In genomic region chr7:102284399-102284798, GRCh38 we compare ENCODE assay signal across 14 cellular contexts. TPM values are rescaled to one million over a fixed set of nuclear protein-coding genes. Genes with fewer than 3 reads are reported as not detected.
DNase-seq lines count a peak whose midpoint lies in the region; ATAC-seq, FAIRE-seq and TF ChIP-seq lines count a peak whose summit lies in the region.
"Had no signal": no experiment of that assay in that cellular context is flagged by ENCODE, and none has a peak within 500 bp of the region (broad histone marks: within the 10 kb centered on the region; RNA-seq: fewer than 3 reads in every experiment).

No MANE protein-coding gene starts in this region.

- no peak for TF ChIP-seq RAD21 in K562 (CRISPR knock-in tag; conservative IDR thresholded peaks at IDR 0.05 in 1 of 2, IDR thresholded peaks at IDR 0.05 in 1 of 2)

- DNase-seq in activated CD4-positive, alpha-beta T cell treated with anti-CD3 and anti-CD28 coated beads for 36 hours = peak; percentile 49
- DNase-seq in activated CD4-positive, alpha-beta T cell treated with anti-CD3 and anti-CD28 coated beads for 48 hours = no peak
- DNase-seq in RKO (ENCODE audit: low spot score) (peak; percentile 63), K562 (ENCODE audit: extremely low read depth in 1 of 4, low spot score in 3 of 4) (no peak), D721Med (ENCODE audit: insufficient read length, low spot score) (no peak), UCSD-AML1 (lab: John Stamatoyannopoulos, UW; ENCODE audit: unreplicated experiment) (no peak), NCI-H2196 (lab: John Stamatoyannopoulos, UW; ENCODE audit: unreplicated experiment) (no peak)
- no peak for DNase-seq in stimulated activated effector memory CD8-positive, alpha-beta T cell treated with anti-CD3 and anti-CD28 coated beads, Interleukin-12 subunit alpha, Interleukin-12 subunit beta, amount 100 ng/mL, for 72 hours (ENCODE audit: low spot score in 2 of 2)
- DNase-seq: HFFc6; NCI-H2081 treated with DMSO at 0.1 percent for 48 hours; stimulated activated CD4-positive, alpha-beta T cell treated with anti-CD3 and anti-CD28 coated beads, Interleukin-4, amount 100 ng/mL, for 1 hour; T1000 had no signal

- H3K27me3 ChIP-seq in K562 (ENCODE audit: control insufficient read depth in 2 of 2, insufficient read depth in 2 of 2, low read length in 2 of 2) = peaks cover 20 to 42% of the 10 kb centered on the region in 2 experiments; a peak in 4 of 5 replicates
- H3K27me3 ChIP-seq: esophagus muscularis mucosa had no signal

- peaks cover 10 to 63% of the 10 kb centered on the region in 2 experiments; a peak in 4 of 5 replicates for H3K4me1 ChIP-seq in K562 (replicated peaks in 1 of 2; ENCODE audit: control insufficient read depth in 2 of 2, insufficient read depth in 2 of 2, low read length in 2 of 2)

- POLR2A ChIA-PET in activated CD4-positive, alpha-beta T cell treated with anti-CD3 and anti-CD28 coated beads for 36 hours (lab: Charles Lee) = no interaction called here
- POLR2A ChIA-PET in K562 (lab: Yijun Ruan, JAX) = interaction anchor here (1.0 kb wide), 1 partner anchor 10 kb away, joined by 4 read pairs; no protein-coding TSS in a partner anchor

- no peaks in the 10 kb centered on the region for H3K79me2 ChIP-seq in K562 (ENCODE audit: control insufficient read depth, insufficient read depth, low read length)

- H3K4me3 ChIP-seq in K562 = no peak overlapping the region

- no peaks in the 10 kb centered on the region for H3K9me3 Mint-ChIP-seq in activated CD4-positive, alpha-beta T cell treated with anti-CD3 and anti-CD28 coated beads for 36 hours (ENCODE audit: low read depth)
- no peaks in the 10 kb centered on the region for H3K9me3 Mint-ChIP-seq in stimulated activated effector memory CD8-positive, alpha-beta T cell treated with anti-CD3 and anti-CD28 coated beads, Interleukin-12 subunit alpha, Interleukin-12 subunit beta, amount 100 ng/mL, for 72 hours
- H3K9me3 Mint-ChIP-seq: HFFc6 had no signal

- CTCF ChIA-PET in activated CD4-positive, alpha-beta T cell treated with anti-CD3 and anti-CD28 coated beads for 36 hours (lab: Charles Lee) = interaction anchor here (1.4 kb wide), 1 partner anchor 122 kb away, joined by 3 read pairs; no protein-coding TSS in a partner anchor
- CTCF ChIA-PET in K562 (lab: Yijun Ruan, JAX; ENCODE audit: low intra/inter-chr PET ratio) = no interaction called here

- no peak for TF ChIP-seq POLR2A in K562 (conservative IDR thresholded peaks at IDR 0.05)

- 10% methylated on average over 12 of the region's 12 CpGs for WGBS in K562 (ENCODE audit: insufficient coverage, low coverage, missing lambda C conversion rate)

- no peak overlapping the region for H3K27ac ChIP-seq in K562 (ENCODE audit: extremely low read depth, low read depth, low read length)
- H3K27ac ChIP-seq: psoas muscle had no signal

- H3K4me2 ChIP-seq in K562 (ENCODE audit: insufficient read depth, low read length) = no peak overlapping the region

- H3K27ac Mint-ChIP-seq in activated CD4-positive, alpha-beta T cell treated with anti-CD3 and anti-CD28 coated beads for 36 hours = no peak overlapping the region
- H3K27ac Mint-ChIP-seq in stimulated activated effector memory CD8-positive, alpha-beta T cell treated with anti-CD3 and anti-CD28 coated beads, Interleukin-12 subunit alpha, Interleukin-12 subunit beta, amount 100 ng/mL, for 72 hours = no peak overlapping the region
- H3K27ac Mint-ChIP-seq: HFFc6 had no signal

- TF ChIP-seq EP300 in K562 (IDR thresholded peaks at IDR 0.05; ENCODE audit: low read length) = no peak

- H2AFZ ChIP-seq in K562 (ENCODE audit: low read depth, low read length) = no peak overlapping the region

- H4K20me1 ChIP-seq in K562 (replicated peaks; ENCODE audit: control insufficient read depth, insufficient read depth, low read length) = peaks cover 27% of the 10 kb centered on the region

- H3K9me3 ChIP-seq in K562 (replicated peaks; ENCODE audit: control insufficient read depth, insufficient read depth, low read depth, low read length) = no peaks in the 10 kb centered on the region
- H3K9me3 ChIP-seq: esophagus muscularis mucosa, psoas muscle had no signal

- H3K36me3 Mint-ChIP-seq in activated CD4-positive, alpha-beta T cell treated with anti-CD3 and anti-CD28 coated beads for 36 hours (ENCODE audit: low read depth) = no peaks in the 10 kb centered on the region
- peaks cover 6% of the 10 kb centered on the region for H3K36me3 Mint-ChIP-seq in stimulated activated effector memory CD8-positive, alpha-beta T cell treated with anti-CD3 and anti-CD28 coated beads, Interleukin-12 subunit alpha, Interleukin-12 subunit beta, amount 100 ng/mL, for 72 hours

- peaks cover 11% of the 10 kb centered on the region for H3K27me3 Mint-ChIP-seq in activated CD4-positive, alpha-beta T cell treated with anti-CD3 and anti-CD28 coated beads for 36 hours

- no peak overlapping the region for H3K9ac ChIP-seq in K562 (ENCODE audit: insufficient read depth in 1 of 2, low read depth in 2 of 2, low read length in 2 of 2)

- no peak overlapping the region for H3K4me3 Mint-ChIP-seq in activated CD4-positive, alpha-beta T cell treated with anti-CD3 and anti-CD28 coated beads for 36 hours
- H3K4me3 Mint-ChIP-seq in stimulated activated effector memory CD8-positive, alpha-beta T cell treated with anti-CD3 and anti-CD28 coated beads, Interleukin-12 subunit alpha, Interleukin-12 subunit beta, amount 100 ng/mL, for 72 hours = peak overlapping the region; percentile 55
- H3K4me3 Mint-ChIP-seq: HFFc6 had no signal

- no peak for TF ChIP-seq CTCF in K562 (IDR thresholded peaks at IDR 0.05 in 2 of 3, conservative IDR thresholded peaks at IDR 0.05 in 1 of 3; ENCODE audit: insufficient read depth in 2 of 3, low read depth in 1 of 3, low read length in 3 of 3)
- no peak for TF ChIP-seq CTCF in D721Med (IDR thresholded peaks at IDR 0.05; ENCODE audit: insufficient read depth, missing control alignments)

- H3K4me1 Mint-ChIP-seq in activated CD4-positive, alpha-beta T cell treated with anti-CD3 and anti-CD28 coated beads for 36 hours = peaks cover 30% of the 10 kb centered on the region
- H3K4me1 Mint-ChIP-seq in stimulated activated effector memory CD8-positive, alpha-beta T cell treated with anti-CD3 and anti-CD28 coated beads, Interleukin-12 subunit alpha, Interleukin-12 subunit beta, amount 100 ng/mL, for 72 hours = peaks cover 25% of the 10 kb centered on the region

- FAIRE-seq in K562 (lab: Jason Lieb, UNC) (no peak), D721Med (lab: Jason Lieb, UNC) (no peak)

- ATAC-seq in activated CD4-positive, alpha-beta T cell treated with anti-CD3 and anti-CD28 coated beads for 36 hours = peak; percentile 23
- no peak for ATAC-seq in K562
- peak; percentile 9 for ATAC-seq in stimulated activated effector memory CD8-positive, alpha-beta T cell treated with anti-CD3 and anti-CD28 coated beads, Interleukin-12 subunit alpha, Interleukin-12 subunit beta, amount 100 ng/mL, for 72 hours
- ATAC-seq: psoas muscle had no signal

- BruUV-seq in K562 (replicated peaks; lab: Mats Ljungman, UMichigan) = no TSS peak

- intact Hi-C loops in activated CD4-positive, alpha-beta T cell treated with anti-CD3 and anti-CD28 coated beads for 36 hours (cut with DNase I, micrococcal nuclease) = loop anchor here in 1 of 2 experiments (10.0 kb wide), 1 partner anchor 180 kb away; the partner anchor contains the start of genes ALKBH4 and LRWD1
- intact Hi-C loops in K562 (cut with micrococcal nuclease) = no loop called here

- no peaks in the 10 kb centered on the region for H3K9me1 ChIP-seq in K562 (ENCODE audit: control insufficient read depth, insufficient read depth, low read length)

- in situ Hi-C loops in K562 (cut with MboI) = loop anchor here (5.0 kb wide), 1 partner anchor 108 kb away; no protein-coding TSS in a partner anchor

- no peaks in the 10 kb centered on the region for H3K36me3 ChIP-seq in K562 (ENCODE audit: control insufficient read depth, insufficient read depth, low read length)

TF ChIP-seq in K562, 482 proteins besides CTCF, POLR2A, EP300 and RAD21 (continues in another document):
- no peak for TF ChIP-seq SRSF7 (optimal IDR thresholded peaks at IDR 0.05; ENCODE audit: low read depth, low read length)
- no peak for TF ChIP-seq ZBTB7A (IDR thresholded peaks at IDR 0.05; ENCODE audit: borderline replicate concordance, control insufficient read depth, low read depth, low read length)
- no peak for TF ChIP-seq NR0B1 (IDR thresholded peaks at IDR 0.05; ENCODE audit: partially characterized antibody)

RNA-seq across cellular contexts. Expression of gene SH2B2, which starts 2.3 kb away (rescaled TPM):
- total RNA-seq in activated CD4-positive, alpha-beta T cell treated with anti-CD3 and anti-CD28 coated beads for 36 hours = 1 to 10 TPM; 2.7 to 3.2 TPM
- 0.72 TPM in 1 of 2 replicates, not detected in the other for total RNA-seq in K562 (2011; cell fraction: chromatin; rRNA removed; ENCODE audit: low replicate concordance)
- 0.66 and 1.0 TPM in 2 replicates for total RNA-seq in K562 (2011; cell fraction: nucleolus; rRNA removed)
- 0.22 and 0.31 TPM in 2 replicates for total RNA-seq in K562 (2011; cell fraction: nucleoplasm; rRNA removed)
- total RNA-seq in K562 (2014; rRNA removed) = 0.68 TPM in 1 of 2 replicates, not detected in the other
- total RNA-seq in K562 (2014; rRNA removed; fragmentation: Illumina TruSeq; extraction: Trizol) = not detected in 2 replicates
- total RNA-seq in K562 (2015; rRNA removed; fragmentation: Illumina TruSeq; extraction: Trizol) = 0.08 TPM in 1 of 2 replicates, not detected in the other
- 0.34 and 0.89 TPM in 2 replicates for total RNA-seq in K562 (2021)
- polyA plus RNA-seq in K562 (2011; rRNA removed) = 0.03 and 0.07 TPM in 2 replicates
- 0.13 and 0.64 TPM in 2 replicates for polyA plus RNA-seq in K562 (2011; cell fraction: cytosol; rRNA removed)
- 0.14 and 0.36 TPM in 2 replicates for polyA plus RNA-seq in K562 (2011; cell fraction: nucleus; rRNA removed)
- polyA plus RNA-seq in K562 (2012) = 0.14 and 0.46 TPM in 2 replicates
- polyA plus RNA-seq in K562 (2014; fragmentation: Illumina TruSeq; extraction: Trizol) = 0.07 and 0.08 TPM in 2 replicates
- polyA plus RNA-seq in K562 (2014; fragmentation: Nextera tagmentation; extraction: Ambion mirVana) = not detected
- 0.07 and 0.12 TPM in 2 replicates for polyA plus RNA-seq in K562 (2014; rRNA removed)
- 0.18 TPM in 1 of 2 replicates, not detected in the other for polyA minus RNA-seq in K562 (2011; rRNA and poly(A)+ RNA removed)
- polyA minus RNA-seq in K562 (2011; cell fraction: cytosol; rRNA and poly(A)+ RNA removed) = 0.38 TPM in 1 of 2 replicates, not detected in the other
- 0.22 and 0.40 TPM in 2 replicates for polyA minus RNA-seq in K562 (2011; cell fraction: nucleus; rRNA and poly(A)+ RNA removed)

Comparison
In these comparisons a context has a peak if more than half of its experiments do, and no peak if none do; other contexts are left out.
1. DNase-seq: peak in activated CD4-positive, alpha-beta T cell treated with anti-CD3 and anti-CD28 coated beads for 36 hours (single experiment) and RKO (single experiment); none in activated CD4-positive, alpha-beta T cell treated with anti-CD3 and anti-CD28 coated beads for 48 hours (single experiment), K562 (0 of 4), stimulated activated effector memory CD8-positive, alpha-beta T cell treated with anti-CD3 and anti-CD28 coated beads, Interleukin-12 subunit alpha, Interleukin-12 subunit beta, amount 100 ng/mL, for 72 hours (0 of 2), D721Med (single experiment), UCSD-AML1 (single experiment) and NCI-H2196 (single experiment).